Comparison of ENCODE assay signal across 26 cellular contexts in genomic region chr17:76576189-76576588, GRCh38.
"Had no signal": no experiment of that assay in that cellular context is flagged by ENCODE, and none has a peak within 500 bp of the region (broad histone marks: within the 10 kb centered on the region; RNA-seq: fewer than 3 reads in every experiment).

No MANE protein-coding gene starts in this region.

- H3K27me3 Mint-ChIP-seq: progenitor cell of endocrine pancreas had no signal

- H3K9me3 Mint-ChIP-seq: memory B cell; natural killer cell; stimulated activated naive CD8-positive, alpha-beta T cell treated with anti-CD3 and anti-CD28 coated beads, Interleukin-15, amount 100 ng/mL, for 72 hours had no signal

- H3K4me1 Mint-ChIP-seq: natural killer cell had no signal

- H3K4me1 ChIP-seq: gastroesophageal sphincter, heart left ventricle, parathyroid adenoma, transverse colon, upper lobe of right lung had no signal

- H3K9me3 ChIP-seq: gastroesophageal sphincter, heart left ventricle, neutrophil, suprapubic skin, transverse colon, upper lobe of right lung, vagina had no signal

- H3K36me3 Mint-ChIP-seq: memory B cell, natural killer cell had no signal

- H3K4me3 ChIP-seq: dorsolateral prefrontal cortex, gastroesophageal sphincter, heart left ventricle, hepatocyte, lung, smooth muscle cell, suprapubic skin, transverse colon, upper lobe of right lung, vagina had no signal

- H3K4me3 Mint-ChIP-seq: memory B cell; natural killer cell; stimulated activated naive CD8-positive, alpha-beta T cell treated with anti-CD3 and anti-CD28 coated beads, Interleukin-15, amount 100 ng/mL, for 72 hours had no signal

- DNase-seq: dorsolateral prefrontal cortex; effector CD4-positive, alpha-beta T cell; foreskin fibroblast; heart left ventricle; natural killer cell; stimulated activated CD4-positive, alpha-beta T cell treated with anti-CD3 and anti-CD28 coated beads, Interleukin-12 subunit alpha, Interleukin-12 subunit beta, amount 100 ng/mL, for 4 hours; stimulated activated CD4-positive, alpha-beta T cell treated with anti-CD3 and anti-CD28 coated beads, Interleukin-1b, Interleukin-23, amount 100 ng/mL, for 48 hours; stimulated activated CD4-positive, alpha-beta T cell treated with anti-CD3 and anti-CD28 coated beads, Interleukin-4, amount 100 ng/mL, for 1 hour; stimulated activated CD8-positive, alpha-beta memory T cell treated with anti-CD3 and anti-CD28 coated beads, Interleukin-4, amount 100 ng/mL, for 48 hours; stimulated activated naive CD4-positive, alpha-beta T cell; stimulated activated naive CD8-positive, alpha-beta T cell treated with anti-CD3 and anti-CD28 coated beads, Interleukin-15, amount 100 ng/mL, for 72 hours; transverse colon; upper lobe of right lung had no signal

- H3K27ac ChIP-seq: dorsolateral prefrontal cortex, epithelial cell of prostate, heart left ventricle, hepatocyte, neutrophil, parathyroid adenoma, suprapubic skin, transverse colon, upper lobe of right lung, vagina had no signal

- H3K36me3 ChIP-seq: gastroesophageal sphincter, heart left ventricle, transverse colon, upper lobe of right lung, vagina had no signal

- H3K27ac Mint-ChIP-seq: memory B cell; natural killer cell; progenitor cell of endocrine pancreas; stimulated activated naive CD8-positive, alpha-beta T cell treated with anti-CD3 and anti-CD28 coated beads, Interleukin-15, amount 100 ng/mL, for 72 hours had no signal

- ATAC-seq: esophagus mucosa; heart left ventricle; left lobe of liver; natural killer cell; stimulated activated naive CD8-positive, alpha-beta T cell treated with anti-CD3 and anti-CD28 coated beads, Interleukin-15, amount 100 ng/mL, for 72 hours; upper lobe of right lung had no signal
